ENCODE assay signal across 15 cellular contexts in the genomic region with DNA sequence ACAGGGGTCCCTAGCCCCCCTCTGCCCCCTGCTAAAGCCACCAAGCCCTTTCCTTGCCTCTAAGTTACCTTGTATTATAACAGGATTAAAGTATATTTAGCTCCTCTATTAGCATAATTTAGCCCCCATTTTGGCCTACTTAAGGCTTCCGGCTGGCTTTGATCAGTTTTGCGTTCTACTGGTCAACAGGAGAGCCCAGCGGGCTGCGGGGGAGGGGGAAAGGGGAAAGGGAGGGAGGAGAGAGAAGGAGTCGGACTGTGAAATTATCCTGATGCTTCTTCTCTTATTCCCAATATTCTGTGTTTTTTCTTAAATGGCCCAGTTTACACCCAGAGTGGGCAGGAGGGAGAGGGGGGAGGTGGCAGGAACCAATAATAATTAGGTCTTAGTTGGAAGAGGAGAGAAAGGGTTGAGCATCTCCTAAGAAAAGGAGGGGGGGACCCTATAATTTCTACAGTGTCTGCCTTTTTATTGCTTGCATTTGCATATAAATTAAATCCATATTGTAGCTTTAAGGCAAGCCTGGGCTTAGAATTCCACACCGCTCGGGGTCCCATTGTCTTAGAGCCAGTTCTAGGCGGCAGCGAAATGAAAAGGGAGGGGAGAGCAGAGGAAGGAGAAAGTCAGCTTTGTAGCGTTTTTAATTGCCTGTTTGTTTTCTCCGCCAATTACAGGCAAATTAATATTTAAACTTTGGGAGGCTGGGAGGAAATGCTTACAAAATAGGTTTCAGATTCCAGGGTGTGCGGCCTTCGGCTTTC. TPM values are rescaled to one million over a fixed set of nuclear protein-coding genes. Genes with fewer than 3 reads are reported as not detected.
DNase-seq lines count a peak whose midpoint lies in the region; ATAC-seq, FAIRE-seq and TF ChIP-seq lines count a peak whose summit lies in the region.
"Had no signal": no experiment of that assay in that cellular context is flagged by ENCODE, and none has a peak within 500 bp of the region (broad histone marks: within the 10 kb centered on the region; RNA-seq: fewer than 3 reads in every experiment).

No MANE protein-coding gene starts in this region.

- no peak overlapping the region for H3K4me3 Mint-ChIP-seq in astrocyte (ENCODE audit: unreplicated experiment)
- H3K4me3 Mint-ChIP-seq: activated naive CD4-positive, alpha-beta T cell treated with anti-CD3 and anti-CD28 coated beads, Interleukin-2, amount 10 ng/mL, durations not matched to agents 7 days and 5 days had no signal

- 57 to 63% (median 61%) methylated on average over 13 of the region's 13 CpGs for WGBS in heart left ventricle, 4 donors
- 57 to 63% methylated on average over 13 of the region's 13 CpGs for WGBS in heart right ventricle, 2 donors

- H3K4me1 ChIP-seq in heart left ventricle = no peaks in the 10 kb centered on the region
- peaks cover 0 to 3% (median 0%) of the 10 kb centered on the region in 9 donors for H3K4me1 ChIP-seq in heart right ventricle
- H3K4me1 ChIP-seq in astrocyte (ENCODE audit: insufficient read depth, low read length) = no peaks in the 10 kb centered on the region
- H3K4me1 ChIP-seq in upper lobe of right lung = no peaks in the 10 kb centered on the region

- no peak overlapping the region for H3K27ac Mint-ChIP-seq in astrocyte (ENCODE audit: unreplicated experiment)
- H3K27ac Mint-ChIP-seq: activated naive CD4-positive, alpha-beta T cell treated with anti-CD3 and anti-CD28 coated beads, Interleukin-2, amount 10 ng/mL, durations not matched to agents 7 days and 5 days had no signal

- H3K27me3 ChIP-seq in heart left ventricle (peaks cover 0 to 80% (median 20%) of the 10 kb centered on the region in 9 donors), heart right ventricle (peaks cover 0 to 90% (median 68%) of the 10 kb centered on the region in 7 donors), astrocyte (ENCODE audit: insufficient read depth, low read length) (peaks cover 11% of the 10 kb centered on the region), upper lobe of right lung (peaks cover 52% of the 10 kb centered on the region)

- H3K9me3 Mint-ChIP-seq in astrocyte (ENCODE audit: unreplicated experiment) = no peaks in the 10 kb centered on the region
- H3K9me3 Mint-ChIP-seq: activated naive CD4-positive, alpha-beta T cell treated with anti-CD3 and anti-CD28 coated beads, Interleukin-2, amount 10 ng/mL, durations not matched to agents 7 days and 5 days had no signal

- FAIRE-seq in astrocyte (lab: Jason Lieb, UNC) = no peak

- H3K9ac ChIP-seq in astrocyte (ENCODE audit: low read length) = peak overlapping the region; percentile 14

- peaks cover 35% of the 10 kb centered on the region for H3K27me3 Mint-ChIP-seq in astrocyte (ENCODE audit: low read depth, unreplicated experiment)

- H3K79me2 ChIP-seq in astrocyte (ENCODE audit: insufficient read depth, low read length) = no peaks in the 10 kb centered on the region

- no peak for TF ChIP-seq POLR2A in heart left ventricle (IDR thresholded peaks at IDR 0.05)

- intact Hi-C loops in heart left ventricle (cut with DNase I) (no loop called here), heart right ventricle (cut with DNase I) (no loop called here), upper lobe of right lung (cut with DNase I) (no loop called here)

- H3K9me3 ChIP-seq in heart left ventricle = no peaks in the 10 kb centered on the region
- H3K9me3 ChIP-seq in heart right ventricle = no peaks in the 10 kb centered on the region
- H3K9me3 ChIP-seq in astrocyte (ENCODE audit: insufficient read depth, low read depth, low read length) = no peaks in the 10 kb centered on the region
- no peaks in the 10 kb centered on the region for H3K9me3 ChIP-seq in upper lobe of right lung

- H3K36me3 ChIP-seq in heart left ventricle (no peaks in the 10 kb centered on the region), heart right ventricle (no peaks in the 10 kb centered on the region), astrocyte (ENCODE audit: insufficient read depth, low read length) (no peaks in the 10 kb centered on the region), upper lobe of right lung (no peaks in the 10 kb centered on the region)

- peak overlapping the region; percentile 63 for H2AFZ ChIP-seq in astrocyte (ENCODE audit: low read depth, low read length)

- H3K4me3 ChIP-seq in heart left ventricle (peak overlapping the region in 7 of 12 donors; percentile 8 to 39 (median 14)), heart right ventricle (peak overlapping the region in 5 of 10 donors; percentile 3 to 32 (median 31)), astrocyte (ENCODE audit: insufficient read depth, low read depth, low read length) (no peak overlapping the region), upper lobe of right lung (peak overlapping the region; percentile 23)

- TF ChIP-seq CTCF in heart left ventricle (IDR thresholded peaks at IDR 0.05) = no peak
- TF ChIP-seq CTCF in heart right ventricle (IDR thresholded peaks at IDR 0.05) = no peak
- no peak for TF ChIP-seq CTCF in astrocyte (IDR thresholded peaks at IDR 0.05; ENCODE audit: insufficient read depth, low read depth, low read length)
- no peak for TF ChIP-seq CTCF in upper lobe of right lung (IDR thresholded peaks at IDR 0.05)

- no peaks in the 10 kb centered on the region for H4K20me1 ChIP-seq in astrocyte (ENCODE audit: insufficient read depth, low read length)

- no peak for ATAC-seq in heart left ventricle
- ATAC-seq in heart right ventricle = no peak
- no peak for ATAC-seq in upper lobe of right lung
- ATAC-seq: HCT116 had no signal

- DNase-seq in heart left ventricle = no peak
- no peak for DNase-seq in heart right ventricle
- DNase-seq in astrocyte (ENCODE audit: low read depth) = no peak
- DNase-seq in medulla oblongata (ENCODE audit: extremely low spot score) = peak; percentile 19
- DNase-seq in upper lobe of right lung = no peak
- no peak for DNase-seq in DMS53 (lab: John Stamatoyannopoulos, UW)
- no peak for DNase-seq in effector CD4-positive, alpha-beta T cell
- no peak for DNase-seq in COLO668 (lab: John Stamatoyannopoulos, UW; ENCODE audit: unreplicated experiment)
- DNase-seq: activated CD4-positive, alpha-beta T cell treated with anti-CD3 and anti-CD28 coated beads, Interleukin-2, amount 50 U/mL, for 1 hour; activated naive CD4-positive, alpha-beta T cell treated with anti-CD3 and anti-CD28 coated beads, Interleukin-2, amount 10 ng/mL, durations not matched to agents 7 days and 5 days; cerebellar nuclear complex; DND-41; islet precursor cell; NCI-H1436 had no signal

- no peaks in the 10 kb centered on the region for H3K36me3 Mint-ChIP-seq in astrocyte (ENCODE audit: low read depth, unreplicated experiment)
- H3K36me3 Mint-ChIP-seq: activated naive CD4-positive, alpha-beta T cell treated with anti-CD3 and anti-CD28 coated beads, Interleukin-2, amount 10 ng/mL, durations not matched to agents 7 days and 5 days had no signal

- H3K27ac ChIP-seq in heart left ventricle (no peak overlapping the region), heart right ventricle (no peak overlapping the region), astrocyte (ENCODE audit: low read depth, low read length) (no peak overlapping the region), upper lobe of right lung (no peak overlapping the region)

- H3K4me1 Mint-ChIP-seq in astrocyte (ENCODE audit: low read depth, unreplicated experiment) = peaks cover 3% of the 10 kb centered on the region

- H3K4me2 ChIP-seq in astrocyte (ENCODE audit: low read length) = peak overlapping the region; percentile 71

RNA-seq across cellular contexts. Expression of gene EN1, which starts 39.6 kb away (rescaled TPM):
- total RNA-seq in heart left ventricle (under 1 TPM in 1 of 9 donors, not detected in 8; 0.27 TPM), heart right ventricle (under 1 TPM in 1 of 10 donors, not detected in 9; 0.15 TPM), astrocyte (0.09 TPM in 1 of 2 replicates, not detected in the other), upper lobe of right lung (not detected)
- polyA plus RNA-seq in heart left ventricle (not detected), heart right ventricle (not detected)
